ENCODE assay signal across 8 cellular contexts in genomic region chr12:111686574-111687105, GRCh38. TPM values are rescaled to one million over a fixed set of nuclear protein-coding genes. Genes with fewer than 3 reads are reported as not detected.
DNase-seq lines count a peak whose midpoint lies in the region; ATAC-seq and TF ChIP-seq lines count a peak whose summit lies in the region.

No MANE protein-coding gene starts in this region.

- H3K27me3 Mint-ChIP-seq in HFFc6 (ENCODE audit: insufficient read depth): no peaks in the 10 kb centered on the region
- H3K27me3 Mint-ChIP-seq in activated CD8-positive, alpha-beta T cell treated with anti-CD3 and anti-CD28 coated beads for 36 hours: no peaks in the 10 kb centered on the region

- H3K27ac ChIP-seq in hepatocyte: peak overlapping the region; percentile 81
- H3K27ac ChIP-seq in spleen: peak overlapping the region; percentile 59 to 95 (median 90)

- H3K79me2 ChIP-seq in hepatocyte: peaks cover 43% of the 10 kb centered on the region

- peaks cover 7% of the 10 kb centered on the region for H4K20me1 ChIP-seq in hepatocyte (ENCODE audit: insufficient read depth, poor library complexity, severe bottlenecking)

- peak overlapping the region; percentile 90 for H3K4me2 ChIP-seq in hepatocyte

- H3K9me3 ChIP-seq in hepatocyte (ENCODE audit: low read depth) (no peaks in the 10 kb centered on the region), spleen (no peaks in the 10 kb centered on the region)

- H3K4me3 ChIP-seq in hepatocyte: peak overlapping the region; percentile 78
- peak overlapping the region; percentile 70 to 99 (median 95) for H3K4me3 ChIP-seq in spleen

- H3K27ac Mint-ChIP-seq in HFFc6: peak overlapping the region; percentile 93
- peak overlapping the region; percentile 97 for H3K27ac Mint-ChIP-seq in activated CD8-positive, alpha-beta T cell treated with anti-CD3 and anti-CD28 coated beads for 36 hours

- no peak for ATAC-seq in activated CD8-positive, alpha-beta T cell treated with anti-CD3 and anti-CD28 coated beads for 36 hours
- ATAC-seq in HG03457 (IDR thresholded peaks at IDR 0.05; ENCODE audit: unreplicated experiment): no peak

- H3K36me3 ChIP-seq in hepatocyte (replicated peaks; ENCODE audit: insufficient read depth, low read depth) (no peaks in the 10 kb centered on the region), spleen (peaks cover under 1 to 19% (median 15%) of the 10 kb centered on the region in 6 donors)

- H3K36me3 Mint-ChIP-seq in HFFc6 (ENCODE audit: low read depth): peaks cover 4% of the 10 kb centered on the region
- peaks cover 17% of the 10 kb centered on the region for H3K36me3 Mint-ChIP-seq in activated CD8-positive, alpha-beta T cell treated with anti-CD3 and anti-CD28 coated beads for 36 hours (ENCODE audit: low read depth)

- 46% methylated on average over 15 of the region's 15 CpGs for WGBS in hepatocyte (ENCODE audit: low lambda C conversion rate, missing lambda C conversion rate)
- 22 to 32% (median 23%) methylated on average over 15 of the region's 15 CpGs for WGBS in spleen, 5 donors

- H3K4me1 Mint-ChIP-seq in HFFc6 (ENCODE audit: low read depth): peaks cover 30% of the 10 kb centered on the region
- H3K4me1 Mint-ChIP-seq in activated CD8-positive, alpha-beta T cell treated with anti-CD3 and anti-CD28 coated beads for 36 hours (ENCODE audit: low read depth): peaks cover 27% of the 10 kb centered on the region

- DNase-seq in HFFc6 (no peak), hepatocyte (ENCODE audit: low spot score) (no peak), spleen (no peak), retina (no peak), GM03348 (ENCODE audit: low spot score) (no peak), cerebellar cortex (ENCODE audit: low spot score) (no peak)
- no peak for DNase-seq in activated CD8-positive, alpha-beta T cell treated with anti-CD3 and anti-CD28 coated beads for 36 hours

- TF ChIP-seq CTCF in HFFc6 (IDR thresholded peaks at IDR 0.05) (no peak), hepatocyte (IDR thresholded peaks at IDR 0.05; ENCODE audit: poor library complexity) (no peak), spleen (IDR thresholded peaks at IDR 0.05 in 8 of 11, conservative IDR thresholded peaks at IDR 0.05 in 3 of 11) (no peak)
- TF ChIP-seq CTCF in activated CD8-positive, alpha-beta T cell treated with anti-CD3 and anti-CD28 coated beads for 36 hours (IDR thresholded peaks at IDR 0.05): no peak

- no peaks in the 10 kb centered on the region for H3K9me3 Mint-ChIP-seq in HFFc6
- H3K9me3 Mint-ChIP-seq in activated CD8-positive, alpha-beta T cell treated with anti-CD3 and anti-CD28 coated beads for 36 hours: no peaks in the 10 kb centered on the region

- H3K4me1 ChIP-seq in hepatocyte (ENCODE audit: insufficient read depth): peaks cover 22% of the 10 kb centered on the region
- H3K4me1 ChIP-seq in spleen: peaks cover 20 to 44% (median 31%) of the 10 kb centered on the region in 6 donors

- H3K27me3 ChIP-seq in hepatocyte (no peaks in the 10 kb centered on the region), spleen (replicated peaks in 1 of 7) (no peaks in the 10 kb centered on the region)

- H3K4me3 Mint-ChIP-seq in HFFc6: peak overlapping the region; percentile 99
- H3K4me3 Mint-ChIP-seq in activated CD8-positive, alpha-beta T cell treated with anti-CD3 and anti-CD28 coated beads for 36 hours: peak overlapping the region; percentile 95

- POLR2A ChIA-PET in activated CD8-positive, alpha-beta T cell treated with anti-CD3 and anti-CD28 coated beads for 36 hours (lab: Charles Lee): interaction anchor here (0.6 to 2.1 kb wide), 8 partner anchors 8 to 213 kb away, joined by 3 to 9 read pairs (median 6); no protein-coding TSS in a partner anchor

- no peak for TF ChIP-seq POLR2A in spleen (IDR thresholded peaks at IDR 0.05)

- intact Hi-C loops in activated CD8-positive, alpha-beta T cell treated with anti-CD3 and anti-CD28 coated beads for 36 hours (cut with micrococcal nuclease): no loop called here
- intact Hi-C loops in spleen (cut with DNase I; ENCODE audit: low total_unique reads): no loop called here

- H2AFZ ChIP-seq in hepatocyte: peak overlapping the region; percentile 94

- CTCF ChIA-PET in activated CD8-positive, alpha-beta T cell treated with anti-CD3 and anti-CD28 coated beads for 36 hours (lab: Charles Lee): no interaction called here

- H3K9me2 ChIP-seq in hepatocyte (replicated peaks; ENCODE audit: insufficient read depth): no peaks in the 10 kb centered on the region

RNA-seq across cellular contexts. Expression of gene ACAD10, which starts 0.8 kb away (rescaled TPM):
- 10 to 100 TPM; 12.8 to 18.4 (median 17.8) TPM for total RNA-seq in HFFc6 (2021; fragmentation: NEBNext Ultra II Directional; extraction: Animal tissue kit (Norgen Biotek cat#: 25700))
- total RNA-seq in activated CD8-positive, alpha-beta T cell treated with anti-CD3 and anti-CD28 coated beads for 36 hours: 10 to 100 TPM; 24.5 to 28.8 TPM
- total RNA-seq in hepatocyte (21.5 and 32.5 TPM in 2 replicates), spleen (10 to 100 TPM; 24.7 to 40.5 (median 30.0) TPM)
- polyA plus RNA-seq in hepatocyte (20.7 and 24.2 TPM in 2 replicates), spleen (10 to 100 TPM; 10.2 to 18.8 (median 15.8) TPM)

RNA-seq across cellular contexts. Expression of gene BRAP, which starts 0.9 kb away (rescaled TPM):
- 10 to 100 TPM; 15.0 to 19.5 (median 17.8) TPM for total RNA-seq in HFFc6 (2021; fragmentation: NEBNext Ultra II Directional; extraction: Animal tissue kit (Norgen Biotek cat#: 25700))
- total RNA-seq in activated CD8-positive, alpha-beta T cell treated with anti-CD3 and anti-CD28 coated beads for 36 hours: 10 to 100 TPM; 16.3 to 16.9 TPM
- total RNA-seq in hepatocyte (13.9 and 15.8 TPM in 2 replicates), spleen (10 to 100 TPM; 16.0 to 19.6 (median 16.6) TPM)
- polyA plus RNA-seq in hepatocyte (16.8 and 19.7 TPM in 2 replicates), spleen (1 to 10 TPM; 6.4 to 7.3 (median 6.5) TPM)
